ENCODE assay signal across 1 cellular context in genomic region chr1:155295183-155295941, GRCh38.
TF ChIP-seq lines count a peak whose summit lies in the region.

No MANE protein-coding gene starts in this region.

TF ChIP-seq in HepG2, 621 proteins besides CTCF, POLR2A, EP300 and RAD21:
- TF ChIP-seq HOXA9 (CRISPR knock-in tag; IDR thresholded peaks at IDR 0.05; ENCODE audit: borderline replicate concordance) (no peak), ZBTB26 (CRISPR knock-in tag; IDR thresholded peaks at IDR 0.05; ENCODE audit: borderline replicate concordance) (no peak), TOE1 (CRISPR knock-in tag; IDR thresholded peaks at IDR 0.05) (no peak), MBNL3 (CRISPR knock-in tag; conservative IDR thresholded peaks at IDR 0.05) (no peak), TRIM24 (CRISPR knock-in tag; IDR thresholded peaks at IDR 0.05) (no peak)
- TF ChIP-seq, protein P1, sequence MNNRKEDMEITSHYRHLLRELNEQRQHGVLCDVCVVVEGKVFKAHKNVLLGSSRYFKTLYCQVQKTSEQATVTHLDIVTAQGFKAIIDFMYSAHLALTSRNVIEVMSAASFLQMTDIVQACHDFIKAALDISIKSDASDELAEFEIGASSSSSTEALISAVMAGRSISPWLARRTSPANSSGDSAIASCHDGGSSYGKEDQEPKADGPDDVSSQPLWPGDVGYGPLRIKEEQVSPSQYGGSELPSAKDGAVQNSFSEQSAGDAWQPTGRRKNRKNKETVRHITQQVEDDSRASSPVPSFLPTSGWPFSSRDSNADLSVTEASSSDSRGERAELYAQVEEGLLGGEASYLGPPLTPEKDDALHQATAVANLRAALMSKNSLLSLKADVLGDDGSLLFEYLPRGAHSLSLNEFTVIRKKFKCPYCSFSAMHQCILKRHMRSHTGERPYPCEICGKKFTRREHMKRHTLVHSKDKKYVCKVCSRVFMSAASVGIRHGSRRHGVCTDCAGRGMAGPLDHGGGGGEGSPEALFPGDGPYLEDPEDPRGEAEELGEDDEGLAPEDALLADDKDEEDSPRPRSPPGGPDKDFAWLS (CRISPR knock-in tag; IDR thresholded peaks at IDR 0.05; ENCODE audit: borderline replicate concordance) = no peak
